In the genomic region with DNA sequence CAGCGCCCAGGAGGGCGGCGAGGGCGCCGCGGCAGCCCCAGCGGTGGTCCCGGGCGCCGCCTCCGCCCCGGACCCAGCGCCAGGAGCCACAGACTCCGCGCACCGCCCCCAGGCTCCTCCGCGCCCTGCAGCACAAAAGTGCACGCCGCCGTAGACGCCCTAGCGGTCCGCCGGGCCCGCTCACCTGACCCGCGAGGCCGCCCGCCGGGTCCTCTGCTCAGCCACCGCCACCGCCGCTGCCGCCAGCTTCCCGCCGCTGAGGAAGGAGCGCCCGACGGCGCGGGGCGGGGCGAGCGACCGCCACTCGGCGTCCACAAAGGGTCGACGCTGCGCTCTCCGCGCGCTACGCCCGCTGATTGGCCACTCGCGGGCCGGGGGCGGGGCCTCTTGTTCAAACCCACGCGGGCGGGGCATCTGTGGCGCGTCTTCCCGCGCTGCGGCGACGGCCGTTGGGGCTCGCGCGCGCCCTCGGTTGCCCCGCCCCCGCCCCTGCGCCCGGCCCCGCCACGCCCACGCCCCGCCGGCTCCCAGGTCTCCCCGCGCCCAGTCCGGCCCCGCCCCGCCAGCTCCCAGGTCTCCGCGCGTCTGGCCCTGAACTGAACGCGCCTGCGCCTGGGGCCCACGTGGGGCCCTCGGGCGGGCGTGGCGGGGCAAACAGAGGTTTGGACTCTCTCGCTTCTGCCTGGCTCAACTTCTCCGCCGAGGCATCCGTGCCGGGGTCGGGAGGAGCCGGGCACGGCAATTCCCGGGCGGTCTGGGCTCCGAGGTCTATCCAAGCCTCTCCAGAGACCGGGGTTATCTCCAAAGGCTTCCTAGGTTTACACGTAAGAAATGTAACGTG, we compare ENCODE assay signal across 8 cellular contexts. TPM values are rescaled to one million over a fixed set of nuclear protein-coding genes. Genes with fewer than 3 reads are reported as not detected.
DNase-seq lines count a peak whose midpoint lies in the region; TF ChIP-seq lines count a peak whose summit lies in the region.

Gene CDCA4, minus strand, starts transcription at position 269 of the 841 bp plus-strand sequence. CDS start 9,154 bp downstream, outside the sequence.

- peaks cover 6% of the 10 kb centered on the region for H3F3A ChIP-seq in MM.1S (ENCODE audit: insufficient read depth, low read length)

- H3K9ac ChIP-seq in MM.1S (ENCODE audit: low read length), result peak within 1 kb of the TSS; percentile 80
- H3K9ac ChIP-seq in subcutaneous abdominal adipose tissue (ENCODE audit: low read length in 5 of 5), result peak within 1 kb of the TSS; percentile 39 to 89 (median 84)

- peak within 1 kb of the TSS; percentile 78 for H2AFZ ChIP-seq in MM.1S (ENCODE audit: low read length)
- peak within 1 kb of the TSS; percentile 57 for H2AFZ ChIP-seq in neuron (ENCODE audit: low read depth, low read length)

- DNase-seq in G401 (ENCODE audit: low spot score) (peak; percentile 97), HCEC 1CT (peak; percentile 96), MM.1S (peak; percentile 92), SIG-M5 treated with dmso at 0.1 percent for 504 hours (lab: John Stamatoyannopoulos, UW; ENCODE audit: unreplicated experiment) (peak; percentile 98), activated gamma-delta T cell treated with Interleukin-2 at 50 U/mL for 16 hours (peak; percentile 97), foreskin fibroblast (peak; percentile 96 to 99)

- H3K79me2 ChIP-seq in MM.1S (ENCODE audit: low read length), result peaks cover 45% of the 10 kb centered on the region

- H3K9me3 ChIP-seq in MM.1S (replicated peaks; ENCODE audit: insufficient read depth, low read length) (no peaks in the 10 kb centered on the region), neuron (ENCODE audit: low read length) (no peaks in the 10 kb centered on the region), subcutaneous abdominal adipose tissue (ENCODE audit: control insufficient read depth in 5 of 5, low read length in 5 of 5) (no peaks in the 10 kb centered on the region)

- H3K4me1 ChIP-seq in MM.1S (ENCODE audit: low read length) (peaks cover 14% of the 10 kb centered on the region), neuron (ENCODE audit: insufficient read depth, low read length) (peaks cover 14% of the 10 kb centered on the region), subcutaneous abdominal adipose tissue (ENCODE audit: control insufficient read depth in 5 of 5, insufficient read depth in 5 of 5, low read length in 5 of 5) (peaks cover 2 to 31% (median 22%) of the 10 kb centered on the region in 5 donors)

- in situ Hi-C loops in G401 (cut with HindIII; ENCODE audit: low sequenced_read_pairs), result no loop called here

- H3K27me3 ChIP-seq in MM.1S (replicated peaks; ENCODE audit: insufficient read depth, low read length) (no peaks in the 10 kb centered on the region), neuron (ENCODE audit: insufficient read depth, low read length) (no peaks in the 10 kb centered on the region), subcutaneous abdominal adipose tissue (ENCODE audit: control insufficient read depth in 5 of 5, insufficient read depth in 4 of 5, low read length in 5 of 5) (no peaks in the 10 kb centered on the region)

- H3K36me3 ChIP-seq in MM.1S (replicated peaks; ENCODE audit: insufficient read depth, low read length), result no peaks in the 10 kb centered on the region
- H3K36me3 ChIP-seq in neuron (ENCODE audit: insufficient read depth, low read length), result no peaks in the 10 kb centered on the region
- no peaks in the 10 kb centered on the region for H3K36me3 ChIP-seq in subcutaneous abdominal adipose tissue (ENCODE audit: control insufficient read depth in 5 of 5, insufficient read depth in 5 of 5, low read length in 5 of 5)

- peak within 1 kb of the TSS; percentile 82 for H3K4me3 ChIP-seq in MM.1S (ENCODE audit: low read length)
- H3K4me3 ChIP-seq in foreskin fibroblast (ENCODE audit: low read depth in 1 of 2, low read length in 2 of 2), result peak within 1 kb of the TSS; percentile 61 to 89
- peak within 1 kb of the TSS; percentile 96 for H3K4me3 ChIP-seq in neuron (ENCODE audit: low read length)
- H3K4me3 ChIP-seq in subcutaneous abdominal adipose tissue (ENCODE audit: low read depth in 1 of 5, low read length in 5 of 5), result peak within 1 kb of the TSS; percentile 65 to 81 (median 77)

- H3K9me2 ChIP-seq in MM.1S (replicated peaks; ENCODE audit: insufficient read depth, low read length), result no peaks in the 10 kb centered on the region

- no peak for TF ChIP-seq CTCF in MM.1S (IDR thresholded peaks at IDR 0.05; ENCODE audit: low read length)
- TF ChIP-seq CTCF in foreskin fibroblast (IDR thresholded peaks at IDR 0.05; ENCODE audit: low read depth, low read length), result no peak

- peaks cover 13% of the 10 kb centered on the region for H4K20me1 ChIP-seq in MM.1S (ENCODE audit: insufficient read depth, low read length)

- peak within 1 kb of the TSS; percentile 69 for H3K27ac ChIP-seq in MM.1S (ENCODE audit: low read length)
- peak within 1 kb of the TSS; percentile 74 for H3K27ac ChIP-seq in subcutaneous abdominal adipose tissue (ENCODE audit: low read depth, low read length)

- H3K4me2 ChIP-seq in MM.1S (ENCODE audit: low read depth, low read length), result peak within 1 kb of the TSS; percentile 77

RNA-seq across cellular contexts. Expression of gene CDCA4, which starts in this region (rescaled TPM):
- total RNA-seq in G401 (2014; rRNA removed; shearing (Covaris generic)), result 69.8 and 83.1 TPM in 2 replicates

Comparison
In these comparisons a context has a peak if more than half of its experiments do, and no peak if none do; other contexts are left out.
1. Peak in every context shown above with its lines: DNase-seq, H3K4me3 ChIP-seq and H3K27ac ChIP-seq.